ENCODE assay signal across 8 cellular contexts in genomic region chr1:150322310-150322709, GRCh38. TPM values are rescaled to one million over a fixed set of nuclear protein-coding genes. Genes with fewer than 3 reads are reported as not detected.
DNase-seq lines count a peak whose midpoint lies in the region; ATAC-seq and TF ChIP-seq lines count a peak whose summit lies in the region.

No MANE protein-coding gene starts in this region.

- no peak for TF ChIP-seq POLR2A in breast epithelium (IDR thresholded peaks at IDR 0.05)

- peak overlapping the region; percentile 99 for H3K27ac Mint-ChIP-seq in CD8-positive, alpha-beta T cell
- peak overlapping the region; percentile 99 to 100 for H3K27ac Mint-ChIP-seq in natural killer cell

- peaks cover 22% of the 10 kb centered on the region for H3K36me3 ChIP-seq in CD8-positive, alpha-beta T cell (ENCODE audit: insufficient read depth, low read length)
- no peaks in the 10 kb centered on the region for H3K36me3 ChIP-seq in breast epithelium

- peak overlapping the region; percentile 87 for H3K4me3 ChIP-seq in CD8-positive, alpha-beta T cell (ENCODE audit: low read depth, low read length)
- peak overlapping the region; percentile 59 to 87 (median 75) for H3K4me3 ChIP-seq in breast epithelium

- H3K36me3 Mint-ChIP-seq in CD8-positive, alpha-beta T cell, result peaks cover 43% of the 10 kb centered on the region
- H3K36me3 Mint-ChIP-seq in natural killer cell, result no peaks in the 10 kb centered on the region

- POLR2A ChIA-PET in CD8-positive, alpha-beta T cell (lab: Charles Lee), result interaction anchor here (0.7 to 2.0 kb wide), 2 partner anchors 41 to 1007 kb away, joined by 3 to 9 read pairs; partner anchors contain the start of gene RPRD2

- peak overlapping the region; percentile 92 for H3K27ac ChIP-seq in CD8-positive, alpha-beta T cell (ENCODE audit: low read depth, low read length)
- peak overlapping the region; percentile 87 to 93 for H3K27ac ChIP-seq in breast epithelium

- H3K4me1 Mint-ChIP-seq in CD8-positive, alpha-beta T cell (ENCODE audit: low read depth), result peaks cover 53% of the 10 kb centered on the region
- peaks cover 22 to 29% of the 10 kb centered on the region in 2 donors for H3K4me1 Mint-ChIP-seq in natural killer cell

- H3K9me3 Mint-ChIP-seq in CD8-positive, alpha-beta T cell, result no peaks in the 10 kb centered on the region
- no peaks in the 10 kb centered on the region for H3K9me3 Mint-ChIP-seq in natural killer cell

- CTCF ChIA-PET in CD8-positive, alpha-beta T cell (lab: Charles Lee), result interaction anchor here (1.8 kb wide), 1 partner anchor 67 kb away, joined by 6 read pairs; no protein-coding TSS in a partner anchor

- H3K27me3 ChIP-seq in CD8-positive, alpha-beta T cell (ENCODE audit: insufficient read depth, low read length), result no peaks in the 10 kb centered on the region
- no peaks in the 10 kb centered on the region for H3K27me3 ChIP-seq in breast epithelium

- intact Hi-C loops in CD8-positive, alpha-beta T cell (cut with DNase I, micrococcal nuclease), result loop anchor here in 1 of 2 experiments (5.0 kb wide), 1 partner anchor 875 kb away; the partner anchor contains the start of gene PIP5K1A
- intact Hi-C loops in breast epithelium (cut with DNase I; ENCODE audit: low total_unique reads), result no loop called here
- intact Hi-C loops in natural killer cell (cut with micrococcal nuclease), result loop anchor here (5.0 kb wide), 1 partner anchor 65 kb away; the partner anchor contains the start of gene CA14

- no peak for TF ChIP-seq CTCF in CD8-positive, alpha-beta T cell (IDR thresholded peaks at IDR 0.05)
- TF ChIP-seq CTCF in breast epithelium (IDR thresholded peaks at IDR 0.05), result no peak
- no peak for TF ChIP-seq CTCF in natural killer cell (IDR thresholded peaks at IDR 0.05)

- no peak for ATAC-seq in CD8-positive, alpha-beta T cell
- ATAC-seq in natural killer cell (peak in 1 of 3 donors; percentile 4), HG03439 (IDR thresholded peaks at IDR 0.05; ENCODE audit: unreplicated experiment) (no peak)

- no peaks in the 10 kb centered on the region for H3K27me3 Mint-ChIP-seq in CD8-positive, alpha-beta T cell (ENCODE audit: low read depth)
- H3K27me3 Mint-ChIP-seq in natural killer cell (ENCODE audit: low read depth in 2 of 2), result peaks cover 0 to 3% of the 10 kb centered on the region in 2 donors

- H3K9me3 ChIP-seq in CD8-positive, alpha-beta T cell (ENCODE audit: low read length), result no peaks in the 10 kb centered on the region
- no peaks in the 10 kb centered on the region for H3K9me3 ChIP-seq in breast epithelium

- H3K4me1 ChIP-seq in CD8-positive, alpha-beta T cell (ENCODE audit: insufficient read depth, low read length), result peaks cover 19% of the 10 kb centered on the region
- H3K4me1 ChIP-seq in breast epithelium, result no peaks in the 10 kb centered on the region

- H3K4me3 Mint-ChIP-seq in CD8-positive, alpha-beta T cell, result peak overlapping the region; percentile 99
- H3K4me3 Mint-ChIP-seq in natural killer cell, result peak overlapping the region; percentile 100

- DNase-seq in CD8-positive, alpha-beta T cell, result no peak
- DNase-seq in NAMALWA (ENCODE audit: low spot score) (peak; percentile 66), breast epithelium (ENCODE audit: low spot score in 2 of 2) (no peak), natural killer cell (no peak), ureter (ENCODE audit: low spot score) (no peak), NCI-H1930 (lab: John Stamatoyannopoulos, UW) (no peak), NCI-H69 (lab: John Stamatoyannopoulos, UW) (no peak)

RNA-seq across cellular contexts. Expression of gene PRPF3, which starts 1.0 kb away (rescaled TPM):
- total RNA-seq in CD8-positive, alpha-beta T cell, result 100 to 1,000 TPM; 146 to 148 TPM
- total RNA-seq in breast epithelium, result 10 to 100 TPM; 57.1 to 87.2 (median 82.4) TPM
- 100 to 1,000 TPM; 122 to 156 (median 148) TPM for total RNA-seq in natural killer cell
- total RNA-seq in ureter, result 112 TPM

RNA-seq across cellular contexts. Expression of gene MRPS21, which starts 28.6 kb away (rescaled TPM):
- total RNA-seq in CD8-positive, alpha-beta T cell, result 10 to 100 TPM; 41.6 to 43.9 TPM
- 10 to 100 TPM; 40.5 to 55.1 (median 45.1) TPM for total RNA-seq in breast epithelium
- 10 to 100 TPM; 40.9 to 50.9 (median 42.2) TPM for total RNA-seq in natural killer cell
- 79.7 TPM for total RNA-seq in ureter

RNA-seq across cellular contexts. Expression of gene CIART, which starts 40.0 kb away (rescaled TPM):
- total RNA-seq in CD8-positive, alpha-beta T cell, result 1 to 10 TPM; 2.0 to 2.3 TPM
- total RNA-seq in breast epithelium, result 1 to 10 TPM; 2.6 to 7.4 (median 4.3) TPM
- 1 to 10 TPM in 2 of 3 donors, under 1 TPM in 1; 0.33 to 2.4 (median 1.9) TPM for total RNA-seq in natural killer cell
- 8.0 TPM for total RNA-seq in ureter

RNA-seq across cellular contexts. Expression of gene RPRD2, which starts 41.6 kb away (rescaled TPM):
- total RNA-seq in CD8-positive, alpha-beta T cell, result 10 to 100 TPM; 31.8 to 35.0 TPM
- total RNA-seq in breast epithelium, result 10 to 100 TPM; 19.4 to 26.5 (median 20.3) TPM
- total RNA-seq in natural killer cell, result 10 to 100 TPM; 30.3 to 38.8 (median 34.0) TPM
- 44.7 TPM for total RNA-seq in ureter

RNA-seq across cellular contexts. Expression of gene C1orf54, which starts 49.7 kb away (rescaled TPM):
- total RNA-seq in CD8-positive, alpha-beta T cell, result 1 to 10 TPM; 2.6 to 5.7 TPM
- total RNA-seq in breast epithelium (10 to 100 TPM in 2 of 3 donors, 1 to 10 TPM in 1; 9.4 to 24.3 (median 13.6) TPM), natural killer cell (1 to 10 TPM in 2 of 3 donors, under 1 TPM in 1; 0.97 to 3.7 (median 1.6) TPM), ureter (13.8 TPM)
